In the genomic region with DNA sequence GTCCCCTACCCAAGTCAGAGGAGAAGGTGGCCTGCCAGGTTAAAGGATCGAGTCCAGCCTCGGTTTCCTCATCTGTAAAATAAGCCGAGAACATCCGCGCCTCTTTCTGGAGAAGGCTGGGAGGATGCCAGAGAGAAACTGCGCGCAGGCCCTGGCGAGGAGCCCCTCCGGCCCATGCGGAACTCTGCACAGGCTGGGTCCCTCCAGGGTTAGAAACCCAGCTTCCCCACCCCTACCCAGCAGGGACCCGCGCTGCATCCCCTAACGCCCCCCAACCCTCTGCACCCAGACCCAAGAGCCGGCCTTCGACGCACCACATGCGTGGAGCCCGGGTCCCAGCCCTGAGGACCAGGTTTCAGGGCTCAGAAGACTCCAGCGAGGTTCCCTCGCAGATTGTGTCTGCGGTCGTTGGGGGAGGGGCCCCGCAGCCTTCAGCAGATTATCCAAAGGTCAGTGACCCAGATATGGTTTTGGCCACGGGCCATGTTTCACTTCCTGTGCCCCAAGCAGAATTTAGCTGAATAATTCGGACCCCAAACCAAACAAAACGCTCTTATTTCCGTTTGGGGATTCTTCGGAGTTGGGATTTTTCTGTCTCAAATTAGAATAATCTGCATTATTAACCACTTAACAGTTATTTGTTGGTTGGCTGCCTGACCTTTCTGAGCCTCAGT, we compare ENCODE assay signal across 12 cellular contexts.
DNase-seq lines count a peak whose midpoint lies in the region; ATAC-seq and TF ChIP-seq lines count a peak whose summit lies in the region.
"Had no signal": no experiment of that assay in that cellular context is flagged by ENCODE, and none has a peak within 500 bp of the region (broad histone marks: within the 10 kb centered on the region; RNA-seq: fewer than 3 reads in every experiment).

No MANE protein-coding gene starts in this region.

- no peak overlapping the region for H3K27ac Mint-ChIP-seq in activated CD4-positive, alpha-beta memory T cell treated with anti-CD3 and anti-CD28 coated beads for 36 hours
- no peak overlapping the region for H3K27ac Mint-ChIP-seq in activated CD4-positive, alpha-beta memory T cell treated with anti-CD3 and anti-CD28 coated beads, Interleukin-2, amount 10 ng/mL, durations not matched to agents 7 days and 5 days
- H3K27ac Mint-ChIP-seq in stimulated activated memory B cell treated with anti-CD40 and anti-IgM and Interleukin-4, amounts not matched to agents 10 μg/mL and 1 μg/mL and 100 μg/mL, for 72 hours: no peak overlapping the region

- H3K36me3 Mint-ChIP-seq in activated CD4-positive, alpha-beta memory T cell treated with anti-CD3 and anti-CD28 coated beads for 36 hours: no peaks in the 10 kb centered on the region
- peaks cover 16% of the 10 kb centered on the region for H3K36me3 Mint-ChIP-seq in activated CD4-positive, alpha-beta memory T cell treated with anti-CD3 and anti-CD28 coated beads, Interleukin-2, amount 10 ng/mL, durations not matched to agents 7 days and 5 days (ENCODE audit: low read depth)
- no peaks in the 10 kb centered on the region for H3K36me3 Mint-ChIP-seq in stimulated activated memory B cell treated with anti-CD40 and anti-IgM and Interleukin-4, amounts not matched to agents 10 μg/mL and 1 μg/mL and 100 μg/mL, for 72 hours

- peaks cover 42% of the 10 kb centered on the region for H3K4me1 Mint-ChIP-seq in activated CD4-positive, alpha-beta memory T cell treated with anti-CD3 and anti-CD28 coated beads for 36 hours (ENCODE audit: low read depth)
- H3K4me1 Mint-ChIP-seq in activated CD4-positive, alpha-beta memory T cell treated with anti-CD3 and anti-CD28 coated beads, Interleukin-2, amount 10 ng/mL, durations not matched to agents 7 days and 5 days: peaks cover 42% of the 10 kb centered on the region
- peaks cover 50% of the 10 kb centered on the region for H3K4me1 Mint-ChIP-seq in stimulated activated memory B cell treated with anti-CD40 and anti-IgM and Interleukin-4, amounts not matched to agents 10 μg/mL and 1 μg/mL and 100 μg/mL, for 72 hours

- POLR2A ChIA-PET in activated CD4-positive, alpha-beta memory T cell treated with anti-CD3 and anti-CD28 coated beads for 36 hours (lab: Charles Lee): no interaction called here
- POLR2A ChIA-PET in activated CD4-positive, alpha-beta memory T cell treated with anti-CD3 and anti-CD28 coated beads, Interleukin-2, amount 10 ng/mL, durations not matched to agents 7 days and 5 days (lab: Charles Lee): interaction anchor here (0.7 to 2.0 kb wide), 2 partner anchors 11 to 170 kb away, joined by 3 to 6 read pairs; no protein-coding TSS in a partner anchor

- peak; percentile 39 for ATAC-seq in stimulated activated memory B cell treated with anti-CD40 and anti-IgM and Interleukin-4, amounts not matched to agents 10 μg/mL and 1 μg/mL and 100 μg/mL, for 72 hours

- H3K9me3 ChIP-seq in Peyer's patch: peaks cover 0 to 6% (median 0%) of the 10 kb centered on the region in 4 donors
- H3K9me3 ChIP-seq in esophagus muscularis mucosa: peaks cover 0 to 6% (median 0%) of the 10 kb centered on the region in 4 donors
- H3K9me3 ChIP-seq: heart right ventricle had no signal

- H3K27me3 ChIP-seq in Peyer's patch (peaks cover 0 to 63% of the 10 kb centered on the region in 2 donors), esophagus muscularis mucosa (peaks cover 39 to 100% (median 70%) of the 10 kb centered on the region in 4 donors)

- TF ChIP-seq POLR2A in Peyer's patch (IDR thresholded peaks at IDR 0.05) (no peak), esophagus muscularis mucosa (IDR thresholded peaks at IDR 0.05; ENCODE audit: low read depth) (no peak)

- H3K4me3 ChIP-seq in Peyer's patch: peak overlapping the region in 2 of 4 donors; percentile 7 to 12
- H3K4me3 ChIP-seq in esophagus muscularis mucosa: peak overlapping the region; percentile 1 to 31 (median 24)
- H3K4me3 ChIP-seq: PC-9 had no signal

- CTCF ChIA-PET in activated CD4-positive, alpha-beta memory T cell treated with anti-CD3 and anti-CD28 coated beads for 36 hours (lab: Charles Lee): interaction anchor here (1.4 to 2.3 kb wide), 2 partner anchors 40 to 226 kb away, joined by 3 to 8 read pairs; no protein-coding TSS in a partner anchor
- CTCF ChIA-PET in activated CD4-positive, alpha-beta memory T cell treated with anti-CD3 and anti-CD28 coated beads, Interleukin-2, amount 10 ng/mL, durations not matched to agents 7 days and 5 days (lab: Charles Lee): interaction anchor here (1.1 to 1.5 kb wide), 2 partner anchors 44 to 566 kb away, joined by 3 read pairs; no protein-coding TSS in a partner anchor

- TF ChIP-seq EP300 in esophagus muscularis mucosa (IDR thresholded peaks at IDR 0.05): no peak

- intact Hi-C loops in activated CD4-positive, alpha-beta memory T cell treated with anti-CD3 and anti-CD28 coated beads for 36 hours (cut with micrococcal nuclease): loop anchor here (5.0 kb wide), 1 partner anchor 353 kb away; the partner anchor contains the start of gene STRIP2
- intact Hi-C loops in esophagus muscularis mucosa (cut with DNase I): no loop called here

- H3K27me3 Mint-ChIP-seq in activated CD4-positive, alpha-beta memory T cell treated with anti-CD3 and anti-CD28 coated beads for 36 hours: peaks cover 67% of the 10 kb centered on the region
- H3K27me3 Mint-ChIP-seq in activated CD4-positive, alpha-beta memory T cell treated with anti-CD3 and anti-CD28 coated beads, Interleukin-2, amount 10 ng/mL, durations not matched to agents 7 days and 5 days: peaks cover 68% of the 10 kb centered on the region
- H3K27me3 Mint-ChIP-seq in stimulated activated memory B cell treated with anti-CD40 and anti-IgM and Interleukin-4, amounts not matched to agents 10 μg/mL and 1 μg/mL and 100 μg/mL, for 72 hours: peaks cover 82% of the 10 kb centered on the region

- H3K9me3 Mint-ChIP-seq in activated CD4-positive, alpha-beta memory T cell treated with anti-CD3 and anti-CD28 coated beads for 36 hours: no peaks in the 10 kb centered on the region
- H3K9me3 Mint-ChIP-seq in activated CD4-positive, alpha-beta memory T cell treated with anti-CD3 and anti-CD28 coated beads, Interleukin-2, amount 10 ng/mL, durations not matched to agents 7 days and 5 days: no peaks in the 10 kb centered on the region
- no peaks in the 10 kb centered on the region for H3K9me3 Mint-ChIP-seq in stimulated activated memory B cell treated with anti-CD40 and anti-IgM and Interleukin-4, amounts not matched to agents 10 μg/mL and 1 μg/mL and 100 μg/mL, for 72 hours

- no peak for TF ChIP-seq CTCF in Peyer's patch (IDR thresholded peaks at IDR 0.05)
- TF ChIP-seq CTCF in esophagus muscularis mucosa (IDR thresholded peaks at IDR 0.05): no peak

- no peak for DNase-seq in activated CD4-positive, alpha-beta memory T cell treated with anti-CD3 and anti-CD28 coated beads for 36 hours
- no peak for DNase-seq in activated CD4-positive, alpha-beta memory T cell treated with anti-CD3 and anti-CD28 coated beads, Interleukin-2, amount 10 ng/mL, durations not matched to agents 7 days and 5 days
- peak; percentile 37 to 70 (median 53) for DNase-seq in Peyer's patch
- DNase-seq in esophagus muscularis mucosa (ENCODE audit: extremely low spot score): no peak
- DNase-seq in NCI-H2171 (lab: John Stamatoyannopoulos, UW): no peak
- DNase-seq in NCI-H2171 treated with DMSO at 0.1 percent for 48 hours (lab: John Stamatoyannopoulos, UW): no peak
- DNase-seq in NCI-H1092 (lab: John Stamatoyannopoulos, UW): no peak
- DNase-seq: heart right ventricle, NCI-H1417 had no signal

- no peak overlapping the region for H3K27ac ChIP-seq in Peyer's patch
- no peak overlapping the region for H3K27ac ChIP-seq in esophagus muscularis mucosa (replicated peaks in 1 of 4)
- H3K27ac ChIP-seq: cardiac muscle cell, heart right ventricle, PC-9 had no signal

- WGBS in esophagus muscularis mucosa: 11% methylated on average over 6 of the region's 28 CpGs

- peaks cover 10 to 58% (median 40%) of the 10 kb centered on the region in 4 donors for H3K4me1 ChIP-seq in Peyer's patch
- peaks cover 52 to 64% (median 62%) of the 10 kb centered on the region in 4 donors for H3K4me1 ChIP-seq in esophagus muscularis mucosa

- H3K36me3 ChIP-seq in Peyer's patch: no peaks in the 10 kb centered on the region
- no peaks in the 10 kb centered on the region for H3K36me3 ChIP-seq in esophagus muscularis mucosa
- H3K36me3 ChIP-seq: cardiac muscle cell, heart right ventricle had no signal

- peak overlapping the region; percentile 26 for H3K4me3 Mint-ChIP-seq in activated CD4-positive, alpha-beta memory T cell treated with anti-CD3 and anti-CD28 coated beads for 36 hours
- H3K4me3 Mint-ChIP-seq in activated CD4-positive, alpha-beta memory T cell treated with anti-CD3 and anti-CD28 coated beads, Interleukin-2, amount 10 ng/mL, durations not matched to agents 7 days and 5 days: no peak overlapping the region
- H3K4me3 Mint-ChIP-seq in stimulated activated memory B cell treated with anti-CD40 and anti-IgM and Interleukin-4, amounts not matched to agents 10 μg/mL and 1 μg/mL and 100 μg/mL, for 72 hours: peak overlapping the region; percentile 45

Comparison
In these comparisons a context has a peak if more than half of its experiments do, and no peak if none do; other contexts are left out.
1. DNase-seq: peak in Peyer's patch (3 of 3); none in activated CD4-positive, alpha-beta memory T cell treated with anti-CD3 and anti-CD28 coated beads for 36 hours (single experiment), activated CD4-positive, alpha-beta memory T cell treated with anti-CD3 and anti-CD28 coated beads, Interleukin-2, amount 10 ng/mL, durations not matched to agents 7 days and 5 days (single experiment), esophagus muscularis mucosa (single experiment), NCI-H2171 (single experiment), NCI-H2171 treated with DMSO at 0.1 percent for 48 hours (single experiment) and NCI-H1092 (single experiment).